2 cellular contexts compared by ENCODE assay signal in the genomic region with DNA sequence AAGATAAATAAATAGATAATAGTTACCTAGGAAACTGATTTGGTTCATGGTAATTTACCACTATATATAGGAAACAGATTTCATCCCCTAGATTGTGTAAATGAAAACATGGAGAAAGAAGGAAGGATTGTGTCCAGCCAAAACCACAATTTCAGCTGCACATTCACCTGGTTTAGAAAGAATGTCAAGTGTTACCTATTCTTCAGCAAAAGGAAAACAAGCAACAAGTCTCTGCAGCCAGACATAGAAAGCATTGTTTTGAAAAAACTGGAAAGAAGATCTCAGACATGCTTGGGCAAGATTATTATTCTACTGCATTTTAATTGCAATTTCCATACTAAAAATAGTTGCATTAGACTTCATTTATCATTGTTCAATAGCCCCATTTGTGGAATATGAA.
TF ChIP-seq lines count a peak whose summit lies in the region.

No MANE protein-coding gene starts in this region.

TF ChIP-seq in SK-N-SH, 30 proteins besides CTCF, POLR2A, EP300 and RAD21 (continued from another document):
- no peak for TF ChIP-seq REST (IDR thresholded peaks at IDR 0.05; ENCODE audit: low read depth, low read length)
- TF ChIP-seq JUND (IDR thresholded peaks at IDR 0.05) = no peak
- no peak for TF ChIP-seq RFX5 (IDR thresholded peaks at IDR 0.05; ENCODE audit: low read length)
- TF ChIP-seq FOXM1 (IDR thresholded peaks at IDR 0.05; ENCODE audit: low read depth) = no peak
- TF ChIP-seq MEF2A (IDR thresholded peaks at IDR 0.05; ENCODE audit: borderline replicate concordance, low read depth) = no peak
- TF ChIP-seq RCOR1 (IDR thresholded peaks at IDR 0.05; ENCODE audit: low read length) = no peak
TF ChIP-seq in SK-N-SH: peak in this region for 0.

TF ChIP-seq in SK-N-SH treated with all-trans-retinoic acid at 6 μM for 48 hours, 23 proteins besides CTCF, POLR2A, EP300 and RAD21 (continued from another document):
- TF ChIP-seq ZNF565 (CRISPR knock-in tag; conservative IDR thresholded peaks at IDR 0.05; ENCODE audit: low read depth) (no peak), ISL1 (CRISPR knock-in tag; IDR thresholded peaks at IDR 0.05) (no peak), SNAI2 (CRISPR knock-in tag; IDR thresholded peaks at IDR 0.05) (no peak), ZC3H10 (CRISPR knock-in tag; IDR thresholded peaks at IDR 0.05) (no peak), ZFP3 (CRISPR knock-in tag; IDR thresholded peaks at IDR 0.05) (no peak), POU6F1 (CRISPR knock-in tag; IDR thresholded peaks at IDR 0.05; ENCODE audit: borderline replicate concordance, low read depth) (no peak), ZNF8 (CRISPR knock-in tag; IDR thresholded peaks at IDR 0.05) (no peak), CREB5 (CRISPR knock-in tag; IDR thresholded peaks at IDR 0.05; ENCODE audit: low read depth) (no peak), BACH2 (CRISPR knock-in tag; IDR thresholded peaks at IDR 0.05; ENCODE audit: borderline replicate concordance) (no peak), TCF4 (CRISPR knock-in tag; IDR thresholded peaks at IDR 0.05; ENCODE audit: borderline replicate concordance) (no peak)
